ENCODE assay signal across 15 cellular contexts in genomic region chr12:56840922-56841321, GRCh38.
DNase-seq lines count a peak whose midpoint lies in the region; ATAC-seq and TF ChIP-seq lines count a peak whose summit lies in the region.
"Had no signal": no experiment of that assay in that cellular context is flagged by ENCODE, and none has a peak within 500 bp of the region (broad histone marks: within the 10 kb centered on the region; RNA-seq: fewer than 3 reads in every experiment).

No MANE protein-coding gene starts in this region.

- 72 to 83% (median 76%) methylated on average over 8 of the region's 8 CpGs for WGBS in heart left ventricle, 4 donors

- peak; percentile 45; the same call in 1 of the 2 replicates for ATAC-seq in Panc1
- ATAC-seq in GM19467 (IDR thresholded peaks at IDR 0.05; ENCODE audit: unreplicated experiment): no peak
- no peak for ATAC-seq in heart left ventricle
- ATAC-seq: GM12878, pancreas had no signal

- no peak overlapping the region for H3K27ac ChIP-seq in Panc1 (ENCODE audit: low read length)
- H3K27ac ChIP-seq in heart left ventricle: no peak overlapping the region
- H3K27ac ChIP-seq: C4-2B, pancreas had no signal

- no peaks in the 10 kb centered on the region for H3K36me3 ChIP-seq in Panc1 (ENCODE audit: control insufficient read depth, insufficient read depth, low read length)
- H3K36me3 ChIP-seq in heart left ventricle: no peaks in the 10 kb centered on the region
- H3K36me3 ChIP-seq: pancreas had no signal

- DNase-seq in GM03348 (ENCODE audit: low spot score): peak; percentile 32
- DNase-seq in Panc1 (ENCODE audit: low read depth, low spot score): no peak
- peak; percentile 7 for DNase-seq in fibroblast of mammary gland (ENCODE audit: low read depth)
- peak; percentile 28 for DNase-seq in renal cortical epithelial cell (ENCODE audit: low read depth)
- DNase-seq in NCI-H1436 treated with DMSO at 0.1 percent for 48 hours (lab: John Stamatoyannopoulos, UW): no peak
- DNase-seq in heart left ventricle: no peak
- DNase-seq: DMS79 treated with DMSO at 0.1 percent for 48 hours; effector CD8-positive, alpha-beta T cell; MM.1S; NCI-H2029 treated with DMSO at 0.1 percent for 48 hours; pancreas; SK-N-SH had no signal

- BruUV-seq in Panc1 (replicated peaks; lab: Mats Ljungman, UMichigan): no TSS peak

- H3K4me3 ChIP-seq in Panc1 (ENCODE audit: low read depth in 2 of 2, low read length in 2 of 2) (no peak overlapping the region), fibroblast of mammary gland (ENCODE audit: control insufficient read depth, low read depth, low read length) (no peak overlapping the region), heart left ventricle (no peak overlapping the region)
- H3K4me3 ChIP-seq: GM12878, pancreas had no signal

- no peak for TF ChIP-seq CTCF in Panc1 (IDR thresholded peaks at IDR 0.05)
- TF ChIP-seq CTCF in fibroblast of mammary gland (conservative IDR thresholded peaks at IDR 0.05; ENCODE audit: control insufficient read depth, insufficient read depth, low read depth, low read length): no peak
- TF ChIP-seq CTCF in heart left ventricle (IDR thresholded peaks at IDR 0.05): no peak

- in situ Hi-C loops in Panc1 (cut with HindIII; ENCODE audit: low pct_unique_long_range_greater_than_20kb, low sequenced_read_pairs): no loop called here

- intact Hi-C loops in Panc1 (cut with micrococcal nuclease; ENCODE audit: unreplicated experiment) (loop anchor here (5.0 to 10.0 kb wide), 2 partner anchors 76 to 146 kb away; partner anchors contain the start of gene HSD17B6), heart left ventricle (cut with DNase I) (loop anchor here in 1 of 10 donors (10.0 kb wide), 1 partner anchor 164 kb away; the partner anchor contains the start of gene ZBTB39)

- peaks cover 2% of the 10 kb centered on the region; the same call in 1 of the 2 replicates for H3K27me3 ChIP-seq in Panc1 (ENCODE audit: control insufficient read depth, insufficient read depth, low read length)
- no peaks in the 10 kb centered on the region for H3K27me3 ChIP-seq in heart left ventricle
- H3K27me3 ChIP-seq: pancreas had no signal

- POLR2A ChIA-PET in Panc1 (lab: Charles Lee): no interaction called here

- TF ChIP-seq POLR2A in heart left ventricle (IDR thresholded peaks at IDR 0.05): no peak

- H3K9me3 ChIP-seq in Panc1 (ENCODE audit: control insufficient read depth, insufficient read depth, low read depth, low read length) (no peaks in the 10 kb centered on the region), heart left ventricle (no peaks in the 10 kb centered on the region)
- H3K9me3 ChIP-seq: pancreas, SK-N-SH had no signal

- CTCF ChIA-PET in Panc1 (lab: Charles Lee): interaction anchor here (1.4 kb wide), 1 partner anchor 147 kb away, joined by 13 read pairs; no protein-coding TSS in a partner anchor

- H3K4me1 ChIP-seq in Panc1 (ENCODE audit: control insufficient read depth, insufficient read depth, low read length) (no peaks in the 10 kb centered on the region), heart left ventricle (peaks cover 0 to 29% (median 6%) of the 10 kb centered on the region in 12 donors)
- H3K4me1 ChIP-seq: pancreas had no signal

Comparison
In these comparisons a context has a peak if more than half of its experiments do, and no peak if none do; other contexts are left out.
1. DNase-seq: peak in GM03348 (single experiment), fibroblast of mammary gland (single experiment) and renal cortical epithelial cell (single experiment); none in Panc1 (single experiment), NCI-H1436 treated with DMSO at 0.1 percent for 48 hours (single experiment) and heart left ventricle (0 of 5).